ENCODE assay signal across 8 cellular contexts in the genomic region with DNA sequence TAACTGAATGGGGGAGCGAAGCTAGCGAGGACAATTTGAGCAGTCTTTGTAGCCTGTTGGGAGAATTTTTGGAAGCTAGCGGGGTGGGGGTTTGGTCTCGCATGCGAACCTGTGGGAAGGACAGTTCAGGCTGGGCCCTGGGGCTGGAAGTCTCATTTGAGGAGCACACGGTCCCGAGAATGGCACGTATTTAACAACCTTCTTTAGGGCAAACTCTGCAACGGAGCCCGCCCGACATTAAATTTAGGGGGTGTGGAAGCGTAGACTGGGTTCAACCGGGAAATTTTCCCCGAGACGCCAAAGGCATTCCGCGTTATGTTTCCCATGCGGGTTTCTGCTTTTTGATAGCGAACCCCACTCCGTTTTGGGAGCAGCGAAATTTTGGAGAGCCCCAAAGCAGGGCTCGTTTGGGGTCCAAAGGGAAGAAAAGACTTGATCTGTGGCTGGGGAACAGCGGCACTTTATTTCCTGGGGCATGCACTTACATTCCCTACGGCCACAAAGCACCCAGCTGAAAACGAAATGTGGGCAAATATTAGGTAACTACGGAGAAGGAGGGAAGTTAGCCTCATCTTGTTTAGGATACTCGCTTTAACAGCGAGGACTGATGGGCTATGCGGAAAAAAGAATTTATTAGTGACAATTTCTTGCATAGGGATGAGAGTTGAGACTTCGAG. TPM values are rescaled to one million over a fixed set of nuclear protein-coding genes. Genes with fewer than 3 reads are reported as not detected.
A peak's percentile ranks its signal among the peaks of the same experiment; 100 is the strongest.
DNase-seq lines count a peak whose midpoint lies in the region; ATAC-seq, FAIRE-seq and TF ChIP-seq lines count a peak whose summit lies in the region.

No MANE protein-coding gene starts in this region.

- POLR2A ChIA-PET in GM12878 (lab: Charles Lee), result no interaction called here
- POLR2A ChIA-PET in CD4-positive, alpha-beta T cell (lab: Charles Lee), result no interaction called here

- H3K36me3 ChIP-seq in HUES48 (ENCODE audit: control insufficient read depth, insufficient read depth, low read length) (no peaks in the 10 kb centered on the region), GM12878 (ENCODE audit: control insufficient read depth in 2 of 2, insufficient read depth in 2 of 2, low read length in 1 of 2) (no peaks in the 10 kb centered on the region), iPS-15b (ENCODE audit: control insufficient read depth, insufficient read depth, low read length) (no peaks in the 10 kb centered on the region), sigmoid colon (no peaks in the 10 kb centered on the region)

- WGBS in GM12878 (ENCODE audit: insufficient coverage, insufficient replicate concordance, low lambda C conversion rate, missing lambda C conversion rate), result 16% methylated on average over 29 of the region's 30 CpGs
- 4 to 7% methylated on average over 30 of the region's 30 CpGs for whole genome bisulfite sequencing in sigmoid colon, 2 donors

- RAD21 ChIA-PET in GM12878 (lab: Charles Lee; ENCODE audit: unreplicated experiment), result no interaction called here

- H3K9me3 ChIP-seq in HUES48 (ENCODE audit: control insufficient read depth, insufficient read depth, low read length) (no peaks in the 10 kb centered on the region), GM12878 (replicated peaks; ENCODE audit: control insufficient read depth, insufficient read depth, low read length) (no peaks in the 10 kb centered on the region; the same call in 2 of the 3 replicates), iPS-15b (ENCODE audit: control insufficient read depth, insufficient read depth, low read length) (no peaks in the 10 kb centered on the region), sigmoid colon (no peaks in the 10 kb centered on the region)
- no peaks in the 10 kb centered on the region for H3K9me3 ChIP-seq in CD4-positive, alpha-beta T cell (ENCODE audit: control insufficient read depth, low read length)

- H3K4me1 ChIP-seq in HUES48 (ENCODE audit: control insufficient read depth, insufficient read depth, low read length), result peaks cover 52% of the 10 kb centered on the region
- no peaks in the 10 kb centered on the region for H3K4me1 ChIP-seq in GM12878 (ENCODE audit: control insufficient read depth, insufficient read depth, low read length)
- H3K4me1 ChIP-seq in iPS-15b (ENCODE audit: control insufficient read depth, insufficient read depth, low read length), result peaks cover 18% of the 10 kb centered on the region
- H3K4me1 ChIP-seq in sigmoid colon, result peaks cover 0 to 91% (median 55%) of the 10 kb centered on the region in 4 donors

- no peaks in the 10 kb centered on the region for H3K79me2 ChIP-seq in GM12878 (ENCODE audit: control insufficient read depth, insufficient read depth, low read length)

- no peaks in the 10 kb centered on the region for H3K4me1 Mint-ChIP-seq in CD4-positive, alpha-beta T cell (ENCODE audit: low read depth)

- H2AFZ ChIP-seq in GM12878 (ENCODE audit: control insufficient read depth, low read depth, low read length), result no peak overlapping the region

- FAIRE-seq in GM12878 (lab: Jason Lieb, UNC), result no peak

- DNase-seq in GM12878 (ENCODE audit: low read depth, low spot score), result no peak
- no peak for DNase-seq in sigmoid colon
- no peak for DNase-seq in CD4-positive, alpha-beta T cell
- no peak for DNase-seq in SIG-M5 (lab: John Stamatoyannopoulos, UW)
- no peak for DNase-seq in NCI-H2171 (lab: John Stamatoyannopoulos, UW)

- SMC1A ChIA-PET in GM12878 (lab: Charles Lee; ENCODE audit: uncharacterized antibody, unreplicated experiment), result interaction anchor here (0.7 kb wide), 1 partner anchor 14 kb away, joined by 3 read pairs; no protein-coding TSS in a partner anchor

- H3K27me3 ChIP-seq in HUES48 (ENCODE audit: control insufficient read depth, insufficient read depth, low read length) (peaks cover 99% of the 10 kb centered on the region), GM12878 (replicated peaks in 1 of 2; ENCODE audit: control insufficient read depth in 2 of 2, insufficient read depth in 2 of 2, low read length in 1 of 2) (peaks cover 21 to 39% of the 10 kb centered on the region in 2 experiments), iPS-15b (ENCODE audit: control insufficient read depth, insufficient read depth, low read length) (peaks cover 91% of the 10 kb centered on the region), sigmoid colon (peaks cover 6 to 65% (median 42%) of the 10 kb centered on the region in 3 donors)
- peaks cover 96% of the 10 kb centered on the region for H3K27me3 ChIP-seq in CD4-positive, alpha-beta T cell (ENCODE audit: control insufficient read depth, insufficient read depth, low read length)

- H3K36me3 Mint-ChIP-seq in CD4-positive, alpha-beta T cell (ENCODE audit: low read depth), result no peaks in the 10 kb centered on the region

- in situ Hi-C loops in GM12878 (cut with MboI), result no loop called here

- no peak overlapping the region for H3K4me3 Mint-ChIP-seq in CD4-positive, alpha-beta T cell

- intact Hi-C loops in GM12878 (cut with micrococcal nuclease; ENCODE audit: unreplicated experiment), result no loop called here
- intact Hi-C loops in sigmoid colon (cut with DNase I), result loop anchor here (2.0 kb wide), 1 partner anchor 26 kb away; no protein-coding TSS in a partner anchor
- intact Hi-C loops in CD4-positive, alpha-beta T cell (cut with DNase I, micrococcal nuclease), result no loop called here

- no peak overlapping the region for H3K27ac ChIP-seq in HUES48 (ENCODE audit: low read depth, low read length)
- no peak overlapping the region for H3K27ac ChIP-seq in GM12878 (ENCODE audit: control insufficient read depth, insufficient read depth)
- peak overlapping the region; percentile 74 to 83 (median 79) for H3K27ac ChIP-seq in sigmoid colon
- no peak overlapping the region for H3K27ac ChIP-seq in CD4-positive, alpha-beta T cell (ENCODE audit: low read depth, low read length)

- CTCF ChIA-PET in GM12878 (lab: Yijun Ruan, JAX), result no interaction called here
- CTCF ChIA-PET in CD4-positive, alpha-beta T cell (lab: Charles Lee), result no interaction called here

- TF ChIP-seq CTCF in GM12878 (IDR thresholded peaks at IDR 0.05 in 2 of 3, conservative IDR thresholded peaks at IDR 0.05 in 1 of 3; ENCODE audit: control insufficient read depth in 2 of 3, extremely low read depth in 1 of 3, insufficient read depth in 1 of 3, low read depth in 3 of 3, low read length in 3 of 3) (no peak), sigmoid colon (IDR thresholded peaks at IDR 0.05) (no peak)
- no peak for TF ChIP-seq CTCF in CD4-positive, alpha-beta T cell (IDR thresholded peaks at IDR 0.05)

- no peak for ATAC-seq in GM12878
- no peak for ATAC-seq in GM18520 (IDR thresholded peaks at IDR 0.05; ENCODE audit: unreplicated experiment)
- no peak for ATAC-seq in CD4-positive, alpha-beta T cell (ENCODE audit: poor library complexity)

- no peak overlapping the region for H3K27ac Mint-ChIP-seq in CD4-positive, alpha-beta T cell

- no peak for TF ChIP-seq EP300 in GM12878 (IDR thresholded peaks at IDR 0.05; ENCODE audit: borderline replicate concordance in 1 of 2, control insufficient read depth in 1 of 2, low read depth in 2 of 2, low read length in 2 of 2)
- no peak for TF ChIP-seq EP300 in sigmoid colon (IDR thresholded peaks at IDR 0.05)

- H3K9ac ChIP-seq in HUES48 (ENCODE audit: low read depth, low read length) (no peak overlapping the region), GM12878 (ENCODE audit: control insufficient read depth, insufficient read depth, low read length) (no peak overlapping the region), iPS-15b (ENCODE audit: low read depth, low read length) (no peak overlapping the region)

- H3K4me3 ChIP-seq in HUES48 (ENCODE audit: low read depth, low read length) (peak overlapping the region; percentile 74), GM12878 (no peak overlapping the region), iPS-15b (ENCODE audit: low read depth, low read length) (peak overlapping the region; percentile 71), sigmoid colon (peak overlapping the region; percentile 34 to 56 (median 47))

- H3K4me2 ChIP-seq in GM12878 (ENCODE audit: control insufficient read depth, insufficient read depth), result no peak overlapping the region

- no TSS peak for BruUV-seq in GM12878 (replicated peaks; lab: Mats Ljungman, UMichigan)

- no peak for TF ChIP-seq POLR2A in GM12878 (IDR thresholded peaks at IDR 0.05; ENCODE audit: low read depth, low read length)
- no peak for TF ChIP-seq POLR2A in sigmoid colon (IDR thresholded peaks at IDR 0.05)

- no peaks in the 10 kb centered on the region for H4K20me1 ChIP-seq in GM12878 (ENCODE audit: control insufficient read depth, insufficient read depth)

- H3K27me3 Mint-ChIP-seq in CD4-positive, alpha-beta T cell, result peaks cover 78% of the 10 kb centered on the region

- no peaks in the 10 kb centered on the region for H3K9me3 Mint-ChIP-seq in CD4-positive, alpha-beta T cell

- no peak for TF ChIP-seq RAD21 in GM12878 (IDR thresholded peaks at IDR 0.05; ENCODE audit: insufficient read depth, low read depth, low read length)

RNA-seq across cellular contexts. Expression of a gene that starts 35.3 kb away (rescaled TPM):
- total RNA-seq in GM12878 (2013; cell fraction: nucleolus; rRNA removed), result 0.10 TPM in 1 of 2 replicates, not detected in the other
- total RNA-seq in GM12878 (2014; rRNA removed), result under 0.01 and 0.11 TPM in 2 replicates
- 0.04 TPM in 1 of 2 replicates, not detected in the other for total RNA-seq in GM12878 (2014; rRNA removed; fragmentation: Illumina TruSeq; extraction: Trizol)
- total RNA-seq in GM12878 (2021), result 0.16 and 0.18 TPM in 2 replicates
- polyA plus RNA-seq in GM12878 (2011; ENCODE audit: low read depth), result not detected
- 0.05 and 0.06 TPM in 2 replicates for polyA plus RNA-seq in GM12878 (2011; rRNA removed)
- 0.01 and 0.15 TPM in 2 replicates for polyA plus RNA-seq in GM12878 (2011; cell fraction: cytosol; rRNA removed)
- polyA plus RNA-seq in GM12878 (2011; cell fraction: nucleus; rRNA removed), result 0.10 and 0.27 TPM in 2 replicates
- 0.03 and 0.06 TPM in 2 replicates for polyA plus RNA-seq in GM12878 (2012)
- 0.01 TPM in 1 of 2 replicates, not detected in the other for polyA plus RNA-seq in GM12878 (2014; fragmentation: Illumina TruSeq; extraction: Trizol)
- polyA plus RNA-seq in GM12878 (2014; fragmentation: Nextera tagmentation; extraction: Ambion mirVana), result not detected
- not detected in 2 replicates for polyA plus RNA-seq in GM12878 (2014; rRNA removed)
- under 1 TPM; 0.14 to 0.19 TPM for polyA plus RNA-seq in GM12878 (2016; fragmentation: Nextera tagmentation; extraction: Ambion mirVana)
- 0.22 TPM in 1 of 2 replicates, not detected in the other for polyA minus RNA-seq in GM12878 (2011; rRNA and poly(A)+ RNA removed)
- 0.27 TPM in 1 of 2 replicates, not detected in the other for polyA minus RNA-seq in GM12878 (2011; cell fraction: cytosol; rRNA and poly(A)+ RNA removed)
- 0.36 and 0.48 TPM in 2 replicates for polyA minus RNA-seq in GM12878 (2011; cell fraction: nucleus; rRNA and poly(A)+ RNA removed)
- total RNA-seq in sigmoid colon, result 100 to 1,000 TPM in 1 of 4 donors, 10 to 100 TPM in 3; 45.3 to 129 (median 59.9) TPM
- 10 to 100 TPM in 1 of 3 donors, 1 to 10 TPM in 2; 3.7 to 12.5 (median 4.8) TPM for polyA plus RNA-seq in sigmoid colon
- total RNA-seq in CD4-positive, alpha-beta T cell, result not detected

Comparison
In these comparisons a context has a peak if more than half of its experiments do, and no peak if none do; other contexts are left out.
1. H3K27ac ChIP-seq: peak in sigmoid colon (4 of 4); none in HUES48 (single experiment), GM12878 (single experiment) and CD4-positive, alpha-beta T cell (single experiment).
2. RNA of a gene that starts 35.3 kb away (total RNA-seq): 45.3 to 129 TPM in sigmoid colon; not detected in CD4-positive, alpha-beta T cell and under 0.01 to 0.18 TPM in GM12878; every median in the first group is over 10 times any median in the second.